Comparison of ENCODE assay signal across 27 cellular contexts in the genomic region with DNA sequence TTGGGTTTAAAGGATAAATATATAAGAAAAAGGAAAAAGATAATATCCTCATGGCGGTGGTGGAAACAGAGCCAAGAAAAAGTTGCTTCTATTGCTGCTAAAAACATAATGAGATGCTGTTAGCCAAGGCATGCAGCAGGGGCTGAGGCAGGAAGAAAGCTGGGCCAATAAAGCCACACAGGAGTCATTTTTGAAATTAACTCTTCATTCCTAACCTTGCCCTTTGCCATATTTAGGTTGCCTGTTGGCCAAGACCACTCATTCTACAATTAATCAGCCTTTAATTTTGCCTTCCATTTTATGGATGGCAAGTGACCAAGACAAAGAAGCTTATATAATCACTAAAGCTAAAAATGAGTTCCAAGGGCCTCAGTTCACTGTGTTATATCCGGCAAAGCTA.
"Had no signal": no experiment of that assay in that cellular context is flagged by ENCODE, and none has a peak within 500 bp of the region (broad histone marks: within the 10 kb centered on the region; RNA-seq: fewer than 3 reads in every experiment).

No MANE protein-coding gene starts in this region.

- H3K27me3 ChIP-seq: breast epithelium, Peyer's patch, SJCRH30 had no signal

- DNase-seq: activated CD4-positive, alpha-beta T cell treated with anti-CD3 and anti-CD28 coated beads, Interleukin-2, amount 10 ng/mL, durations not matched to agents 24 days and 14 days; activated CD4-positive, alpha-beta T cell treated with anti-CD3 and anti-CD28 coated beads, Interleukin-2, amount 50 U/mL, for 48 hours; activated CD4-positive, CD25-positive, alpha-beta regulatory T cell treated with anti-CD3 and anti-CD28 coated beads, Interleukin-2, amount 50 U/mL, for 72 hours; activated gamma-delta T cell treated with Interleukin-2 at 50 U/mL for 16 hours; activated naive CD4-positive, alpha-beta T cell treated with anti-CD3 and anti-CD28 coated beads, Interleukin-2, amount 10 ng/mL, durations not matched to agents 7 days and 5 days; activated naive CD8-positive, alpha-beta T cell treated with anti-CD3 and anti-CD28 coated beads for 36 hours; activated T-cell treated with anti-CD3 and anti-CD28 coated beads for 4 hours; activated T-cell treated with anti-CD3 and anti-CD28 coated beads, Interleukin-2, amount 50 U/mL, for 48 hours; anterior cingulate cortex; caudate nucleus; NCI-H1092 treated with DMSO at 0.1 percent for 48 hours; NCI-H1417 treated with DMSO at 0.1 percent for 48 hours; NCI-H1694 treated with DMSO at 0.1 percent for 48 hours; NCI-H2029 treated with DMSO at 0.1 percent for 48 hours; NCI-H345; NCI-H524; Peyer's patch; Right ventricle myocardium superior; SJCRH30; T-helper 9 cell had no signal

- H3K4me1 Mint-ChIP-seq: WTC11 had no signal

- H3K4me3 Mint-ChIP-seq: activated CD4-positive, alpha-beta T cell treated with anti-CD3 and anti-CD28 coated beads, Interleukin-2, amount 10 ng/mL, durations not matched to agents 24 days and 14 days; activated naive CD4-positive, alpha-beta T cell treated with anti-CD3 and anti-CD28 coated beads, Interleukin-2, amount 10 ng/mL, durations not matched to agents 7 days and 5 days; activated naive CD8-positive, alpha-beta T cell treated with anti-CD3 and anti-CD28 coated beads for 36 hours; T-helper 1 cell treated with Interleukin-12 subunit alpha and Interleukin-12 subunit beta and Interleukin-4 antibody, amounts not matched to agents 30 μg/mL and 1 μg/mL, for 36 hours; WTC11 had no signal

- H3K4me3 ChIP-seq: breast epithelium, Peyer's patch, SJCRH30 had no signal

- H3K4me2 ChIP-seq: KMS-11 had no signal

- H3K4me1 ChIP-seq: breast epithelium, SJCRH30 had no signal

- ATAC-seq: SK-N-SH treated with all-trans-retinoic acid at 6 μM for 48 hours, WTC11 had no signal

- H3K27ac Mint-ChIP-seq: activated CD4-positive, alpha-beta T cell treated with anti-CD3 and anti-CD28 coated beads, Interleukin-2, amount 10 ng/mL, durations not matched to agents 24 days and 14 days; activated naive CD4-positive, alpha-beta T cell treated with anti-CD3 and anti-CD28 coated beads, Interleukin-2, amount 10 ng/mL, durations not matched to agents 7 days and 5 days; activated naive CD8-positive, alpha-beta T cell treated with anti-CD3 and anti-CD28 coated beads for 36 hours; activated T-helper 2 cell treated with anti-CD3 and anti-CD28 coated beads, Interferon-gamma antibody, Interleukin-2, Interleukin-4, amounts not matched to agents 10 μg/mL and 5 μg/mL and 100 μg/mL, durations not matched to agents 14 hours and 24 hours and 36 hours; T-helper 1 cell treated with Interleukin-12 subunit alpha and Interleukin-12 subunit beta and Interleukin-4 antibody, amounts not matched to agents 30 μg/mL and 1 μg/mL, for 36 hours; WTC11 had no signal

- H3K9ac ChIP-seq: KMS-11 had no signal

- H3K27ac ChIP-seq: breast epithelium, KMS-11, Peyer's patch, RWPE1, SJCRH30 had no signal

- H3K27me3 Mint-ChIP-seq: activated CD4-positive, alpha-beta T cell treated with anti-CD3 and anti-CD28 coated beads, Interleukin-2, amount 10 ng/mL, durations not matched to agents 24 days and 14 days; activated naive CD4-positive, alpha-beta T cell treated with anti-CD3 and anti-CD28 coated beads, Interleukin-2, amount 10 ng/mL, durations not matched to agents 7 days and 5 days; activated naive CD8-positive, alpha-beta T cell treated with anti-CD3 and anti-CD28 coated beads for 36 hours had no signal

- H3K9me3 Mint-ChIP-seq: activated CD4-positive, alpha-beta T cell treated with anti-CD3 and anti-CD28 coated beads, Interleukin-2, amount 10 ng/mL, durations not matched to agents 24 days and 14 days; activated naive CD4-positive, alpha-beta T cell treated with anti-CD3 and anti-CD28 coated beads, Interleukin-2, amount 10 ng/mL, durations not matched to agents 7 days and 5 days; activated naive CD8-positive, alpha-beta T cell treated with anti-CD3 and anti-CD28 coated beads for 36 hours; activated T-helper 2 cell treated with anti-CD3 and anti-CD28 coated beads, Interferon-gamma antibody, Interleukin-2, Interleukin-4, amounts not matched to agents 10 μg/mL and 5 μg/mL and 100 μg/mL, durations not matched to agents 14 hours and 24 hours and 36 hours; T-helper 1 cell treated with Interleukin-12 subunit alpha and Interleukin-12 subunit beta and Interleukin-4 antibody, amounts not matched to agents 30 μg/mL and 1 μg/mL, for 36 hours; WTC11 had no signal
